In the genomic region with DNA sequence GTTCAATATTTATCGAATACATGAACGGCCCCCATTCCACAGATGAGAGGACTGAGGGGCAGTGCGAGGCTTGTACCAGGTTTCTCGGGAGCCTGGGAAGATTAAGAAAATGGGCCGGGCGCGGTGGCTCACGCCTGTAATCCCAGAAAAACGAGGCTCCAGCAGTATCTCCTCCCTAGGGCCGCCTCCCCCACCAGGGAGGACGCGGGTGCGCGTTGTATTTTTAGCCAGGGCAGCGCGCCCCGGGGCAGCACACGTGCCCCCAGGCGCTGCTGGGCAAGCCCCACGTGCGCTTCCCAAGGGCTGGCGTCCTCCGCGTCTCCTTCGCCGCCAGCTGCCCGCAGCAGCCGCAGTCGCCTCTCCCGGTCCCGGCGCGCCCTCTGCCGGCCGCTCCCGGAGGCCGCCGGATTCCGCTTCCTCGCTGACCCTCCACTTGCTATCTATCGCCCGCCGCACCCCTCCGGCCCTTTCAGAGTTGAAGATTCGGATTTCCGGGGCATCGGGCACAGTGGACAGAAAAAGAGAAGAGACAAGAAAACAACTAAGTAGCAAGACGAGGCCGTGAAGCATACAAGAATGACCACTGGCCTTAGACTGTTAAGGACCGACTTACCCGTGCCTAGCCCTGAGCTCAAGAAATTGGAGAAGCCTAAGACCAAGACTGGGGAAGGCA, we compare ENCODE assay signal across 8 cellular contexts. TPM values are rescaled to one million over a fixed set of nuclear protein-coding genes. Genes with fewer than 3 reads are reported as not detected.
DNase-seq lines count a peak whose midpoint lies in the region; ATAC-seq and TF ChIP-seq lines count a peak whose summit lies in the region.

No MANE protein-coding gene starts in this region.

- no peak overlapping the region for H3K9ac ChIP-seq in SU-DHL-6 (ENCODE audit: low read length)

- no peaks in the 10 kb centered on the region for H3K79me2 ChIP-seq in SU-DHL-6 (ENCODE audit: insufficient read depth, low read length)

- no peaks in the 10 kb centered on the region for H3K27me3 ChIP-seq in SU-DHL-6 (ENCODE audit: low read length)
- H3K27me3 ChIP-seq in adrenal gland = peaks cover 10% of the 10 kb centered on the region
- peaks cover 47% of the 10 kb centered on the region for H3K27me3 ChIP-seq in left ventricle myocardium inferior (ENCODE audit: low read depth)
- H3K27me3 ChIP-seq in prostate gland (replicated peaks; ENCODE audit: insufficient read depth) = no peaks in the 10 kb centered on the region

- H3K9me2 ChIP-seq in SU-DHL-6 (replicated peaks; ENCODE audit: insufficient read depth, low read length) = no peaks in the 10 kb centered on the region

- H3K9me3 ChIP-seq in SU-DHL-6 (ENCODE audit: insufficient read depth, low read length) = no peaks in the 10 kb centered on the region
- H3K9me3 ChIP-seq in adrenal gland (replicated peaks in 1 of 3) = no peaks in the 10 kb centered on the region
- H3K9me3 ChIP-seq in left ventricle myocardium inferior (replicated peaks) = no peaks in the 10 kb centered on the region
- no peaks in the 10 kb centered on the region for H3K9me3 ChIP-seq in prostate gland

- DNase-seq in GM03348 (ENCODE audit: low spot score) = peak; percentile 92
- DNase-seq in M059J (ENCODE audit: low read depth) = peak; percentile 73
- peak; percentile 84 to 89 (median 87) for DNase-seq in adrenal gland
- DNase-seq in left ventricle myocardium inferior = peak; percentile 86
- peak; percentile 73 for DNase-seq in prostate gland (ENCODE audit: low spot score)

- H3K4me1 ChIP-seq in adrenal gland (replicated peaks in 1 of 2) (peaks cover 12 to 28% of the 10 kb centered on the region in 2 donors), left ventricle myocardium inferior (peaks cover 56% of the 10 kb centered on the region), prostate gland (replicated peaks) (peaks cover 13% of the 10 kb centered on the region)

- peak overlapping the region; percentile 42 for H2AFZ ChIP-seq in SU-DHL-6 (ENCODE audit: low read depth, low read length, severe bottlenecking)

- no peaks in the 10 kb centered on the region for H4K20me1 ChIP-seq in SU-DHL-6 (ENCODE audit: low read depth, low read length)

- 3 to 14% (median 3%) methylated on average over 23 to 51 of the region's 51 CpGs for WGBS in adrenal gland, 4 donors
- WGBS in prostate gland = 4% methylated on average over 47 of the region's 51 CpGs

- no peak overlapping the region for H3K27ac ChIP-seq in SU-DHL-6 (ENCODE audit: low read depth, low read length)
- no peak overlapping the region for H3K27ac ChIP-seq in adrenal gland
- peak overlapping the region; percentile 87 for H3K27ac ChIP-seq in left ventricle myocardium inferior (replicated peaks)
- peak overlapping the region; percentile 5 to 25 for H3K27ac ChIP-seq in prostate gland

- H3F3A ChIP-seq in SU-DHL-6 (ENCODE audit: insufficient read depth) = no peaks in the 10 kb centered on the region

- intact Hi-C loops in adrenal gland (cut with DNase I) = loop anchor here in 1 of 2 donors (2.0 to 10.0 kb wide), 2 partner anchors 16 to 242 kb away; a partner anchor contains a TSS
- intact Hi-C loops in left ventricle myocardium inferior (cut with micrococcal nuclease) = no loop called here
- intact Hi-C loops in prostate gland (cut with DNase I) = loop anchor here (1.0 kb wide), 1 partner anchor 16 kb away; no protein-coding TSS in a partner anchor

- H3K4me2 ChIP-seq in SU-DHL-6 (ENCODE audit: low read depth, low read length, poor library complexity, severe bottlenecking) = peak overlapping the region; percentile 30

- ATAC-seq in HG03175 (IDR thresholded peaks at IDR 0.05; ENCODE audit: unreplicated experiment) = no peak
- ATAC-seq in HG03469 (IDR thresholded peaks at IDR 0.05; ENCODE audit: unreplicated experiment) = no peak

- H3K4me3 ChIP-seq in SU-DHL-6 (ENCODE audit: insufficient read depth, low read length, poor library complexity, severe bottlenecking) (no peak overlapping the region), adrenal gland (no peak overlapping the region), left ventricle myocardium inferior (peak overlapping the region; percentile 50), prostate gland (peak overlapping the region in 1 of 2 donors; percentile 3)

- peak; percentile 89 for TF ChIP-seq CTCF in SU-DHL-6 (IDR thresholded peaks at IDR 0.05; ENCODE audit: insufficient read depth, low read length, poor library complexity, severe bottlenecking)
- peak; percentile 71 to 98 (median 90) for TF ChIP-seq CTCF in adrenal gland (IDR thresholded peaks at IDR 0.05)
- TF ChIP-seq CTCF in left ventricle myocardium inferior (IDR thresholded peaks at IDR 0.05; ENCODE audit: borderline replicate concordance) = peak; percentile 94
- peak; percentile 85 to 98 (median 96) for TF ChIP-seq CTCF in prostate gland (IDR thresholded peaks at IDR 0.05)

- peak in 1 of 2 donors; percentile 9 for TF ChIP-seq POLR2A in adrenal gland (IDR thresholded peaks at IDR 0.05)
- TF ChIP-seq POLR2A in prostate gland (IDR thresholded peaks at IDR 0.05) = no peak

- H3K36me3 ChIP-seq in SU-DHL-6 (ENCODE audit: low read length) (no peaks in the 10 kb centered on the region), adrenal gland (replicated peaks in 1 of 2) (no peaks in the 10 kb centered on the region), left ventricle myocardium inferior (no peaks in the 10 kb centered on the region), prostate gland (no peaks in the 10 kb centered on the region)

RNA-seq across cellular contexts. Expression of a gene that starts 1.9 kb away (rescaled TPM):
- total RNA-seq in M059J (2014; rRNA removed; shearing (Covaris generic)) = 0.39 and 0.79 TPM in 2 replicates
- total RNA-seq in adrenal gland (under 1 TPM in 3 of 8 donors, not detected in 5; 0.07 to 0.28 (median 0.11) TPM), left ventricle myocardium inferior (0.77 TPM), prostate gland (10 to 100 TPM in 1 of 2 donors, under 1 TPM in 1; 0.64 to 49.1 TPM)
- polyA plus RNA-seq in adrenal gland = 1 to 10 TPM in 1 of 3 donors, under 1 TPM in 1, not detected in 1; 0.88 to 1.4 TPM

RNA-seq across cellular contexts. Expression of a gene that starts 11.1 kb away (rescaled TPM):
- total RNA-seq in M059J (2014; rRNA removed; shearing (Covaris generic)) = 428 and 432 TPM in 2 replicates
- total RNA-seq in adrenal gland = 100 to 1,000 TPM; 110 to 666 (median 239) TPM
- polyA plus RNA-seq in adrenal gland = 100 to 1,000 TPM; 469 to 594 (median 589) TPM
- total RNA-seq in left ventricle myocardium inferior = 250 TPM
- total RNA-seq in prostate gland = 100 to 1,000 TPM; 172 to 195 TPM

RNA-seq across cellular contexts. Expression of a gene that starts 14.8 kb away (rescaled TPM):
- total RNA-seq in M059J (2014; rRNA removed; shearing (Covaris generic)) = 0.44 TPM in 1 of 2 replicates, not detected in the other
- total RNA-seq in adrenal gland = 10 to 100 TPM in 4 of 8 donors, 1 to 10 TPM in 4; 1.8 to 30.0 (median 8.9) TPM
- 10 to 100 TPM in 1 of 3 donors, 1 to 10 TPM in 1, under 1 TPM in 1; 0.75 to 12.7 (median 5.6) TPM for polyA plus RNA-seq in adrenal gland
- total RNA-seq in left ventricle myocardium inferior = 146 TPM
- total RNA-seq in prostate gland = 10 to 100 TPM; 13.8 to 27.4 TPM

RNA-seq across cellular contexts. Expression of a gene that starts 18.8 kb away (rescaled TPM):
- 94.3 and 118 TPM in 2 replicates for total RNA-seq in M059J (2014; rRNA removed; shearing (Covaris generic))
- total RNA-seq in adrenal gland (100 to 1,000 TPM in 4 of 8 donors, 10 to 100 TPM in 4; 69.1 to 124 (median 101) TPM), left ventricle myocardium inferior (66.1 TPM), prostate gland (100 to 1,000 TPM in 1 of 2 donors, 10 to 100 TPM in 1; 88.4 to 140 TPM)
- 100 to 1,000 TPM; 167 to 196 (median 191) TPM for polyA plus RNA-seq in adrenal gland

RNA-seq across cellular contexts. Expression of a gene that starts 32.8 kb away (rescaled TPM):
- total RNA-seq in M059J (2014; rRNA removed; shearing (Covaris generic)) = 3.6 and 8.0 TPM in 2 replicates
- total RNA-seq in adrenal gland (10 to 100 TPM; 10.4 to 46.9 (median 25.9) TPM), left ventricle myocardium inferior (31.9 TPM), prostate gland (10 to 100 TPM; 15.7 to 36.0 TPM)
- 100 to 1,000 TPM in 1 of 3 donors, 10 to 100 TPM in 1, 1 to 10 TPM in 1; 8.7 to 111 (median 45.5) TPM for polyA plus RNA-seq in adrenal gland

Comparison
In these comparisons a context has a peak if more than half of its experiments do, and no peak if none do; other contexts are left out.
1. H3K27ac ChIP-seq: peak in left ventricle myocardium inferior (single experiment) and prostate gland (2 of 2); none in SU-DHL-6 (single experiment) and adrenal gland (0 of 5).
2. Peak in every context shown above with its lines, with median percentiles within 50 percentile points of each other: DNase-seq and CTCF ChIP-seq.